37 cellular contexts compared by ENCODE assay signal in the genomic region with DNA sequence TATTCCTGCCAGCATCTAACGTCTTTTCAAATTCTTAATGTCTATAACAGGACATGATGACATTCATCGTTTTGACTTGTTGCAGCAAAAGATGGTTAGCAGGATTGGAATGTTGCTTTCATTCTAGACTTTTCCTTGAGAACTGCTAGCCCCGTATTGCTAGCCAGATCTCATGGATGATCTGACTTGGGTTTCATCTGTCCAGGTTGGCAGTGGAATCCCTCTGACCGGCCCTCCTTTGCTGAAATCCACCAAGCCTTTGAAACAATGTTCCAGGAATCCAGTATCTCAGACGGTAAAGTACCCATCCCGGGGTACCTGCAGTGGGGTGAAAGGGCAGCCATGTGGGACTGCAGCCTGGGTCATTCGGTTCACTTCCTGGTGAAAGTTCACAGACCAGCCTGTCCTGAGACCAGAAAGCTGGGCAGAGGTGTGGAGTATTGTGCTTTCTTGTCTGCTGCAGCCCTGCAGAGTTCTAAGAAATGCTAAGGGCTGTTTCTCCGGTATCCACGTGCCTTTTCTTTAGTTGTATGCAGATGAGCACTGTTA. TPM values are rescaled to one million over a fixed set of nuclear protein-coding genes. Genes with fewer than 3 reads are reported as not detected.
"Had no signal": no experiment of that assay in that cellular context is flagged by ENCODE, and none has a peak within 500 bp of the region (broad histone marks: within the 10 kb centered on the region; RNA-seq: fewer than 3 reads in every experiment).

No MANE protein-coding gene starts in this region.

- DNase-seq: heart right ventricle; kidney glomerular epithelial cell; left cardiac atrium; midbrain; naive thymus-derived CD8-positive, alpha-beta T cell; occipital lobe; ovary; stimulated activated CD4-positive, alpha-beta T cell treated with anti-CD3 and anti-CD28 coated beads, Interleukin-12 subunit alpha, Interleukin-12 subunit beta, amount 100 ng/mL, for 4 hours; stimulated activated CD4-positive, alpha-beta T cell treated with anti-CD3 and anti-CD28 coated beads, Interleukin-15, amount 100 ng/mL, for 24 hours; stimulated activated CD4-positive, alpha-beta T cell treated with anti-CD3 and anti-CD28 coated beads, Interleukin-2, amount 100 ng/mL, for 24 hours; stimulated activated CD4-positive, alpha-beta T cell treated with anti-CD3 and anti-CD28 coated beads, Interleukin-4, amount 100 ng/mL, for 24 hours; stimulated activated naive CD4-positive, alpha-beta T cell; uterus had no signal

- H3K4me1 ChIP-seq: heart right ventricle, left lung, right atrium auricular region, right lobe of liver, tibial nerve, uterus had no signal

- H3K4me3 ChIP-seq: heart right ventricle, hepatocyte, left lung, ovary, right atrium auricular region, right lobe of liver, tibial nerve, uterus had no signal

- H2AFZ ChIP-seq: hepatocyte had no signal

- H3K4me2 ChIP-seq: hepatocyte had no signal

- H3K9me3 Mint-ChIP-seq: memory B cell; naive thymus-derived CD8-positive, alpha-beta T cell; nephron; neural crest cell; stimulated activated effector memory CD8-positive, alpha-beta T cell treated with anti-CD3 and anti-CD28 coated beads, Interleukin-12 subunit alpha, Interleukin-12 subunit beta, amount 100 ng/mL, for 72 hours; stimulated activated naive CD8-positive, alpha-beta T cell treated with anti-CD3 and anti-CD28 coated beads, Interleukin-15, Interleukin-2, amounts not matched to agents 100 ng/mL and 50 ng/mL, for 24 hours; type B pancreatic cell had no signal

- H3K4me3 Mint-ChIP-seq: memory B cell; naive thymus-derived CD8-positive, alpha-beta T cell; nephron; neural crest cell; stimulated activated effector memory CD8-positive, alpha-beta T cell treated with anti-CD3 and anti-CD28 coated beads, Interleukin-12 subunit alpha, Interleukin-12 subunit beta, amount 100 ng/mL, for 72 hours; stimulated activated naive CD8-positive, alpha-beta T cell treated with anti-CD3 and anti-CD28 coated beads, Interleukin-15, Interleukin-2, amounts not matched to agents 100 ng/mL and 50 ng/mL, for 24 hours; type B pancreatic cell had no signal

- H3K27me3 Mint-ChIP-seq: memory B cell; naive thymus-derived CD8-positive, alpha-beta T cell; progenitor cell of endocrine pancreas; stimulated activated naive CD8-positive, alpha-beta T cell treated with anti-CD3 and anti-CD28 coated beads, Interleukin-15, Interleukin-2, amounts not matched to agents 100 ng/mL and 50 ng/mL, for 24 hours; type B pancreatic cell had no signal

- H3K79me2 ChIP-seq: hepatocyte had no signal

- H3K27ac Mint-ChIP-seq: memory B cell; naive thymus-derived CD8-positive, alpha-beta T cell; nephron; progenitor cell of endocrine pancreas; stimulated activated naive CD8-positive, alpha-beta T cell treated with anti-CD3 and anti-CD28 coated beads, Interleukin-15, Interleukin-2, amounts not matched to agents 100 ng/mL and 50 ng/mL, for 24 hours; type B pancreatic cell had no signal

- H3K27ac ChIP-seq: heart right ventricle, hepatocyte, left lung, neutrophil, ovary, right atrium auricular region, right lobe of liver, tibial nerve, uterus had no signal

- H3K9me3 ChIP-seq: heart right ventricle, left lung, neutrophil, ovary, right atrium auricular region, right lobe of liver, tibial nerve, uterus had no signal

- H3K36me3 ChIP-seq: ovary, uterus had no signal

- H3K27me3 ChIP-seq: heart right ventricle, hepatocyte, left lung, neutrophil, ovary, right atrium auricular region, right lobe of liver, tibial nerve, uterus had no signal

- H3K4me1 Mint-ChIP-seq: memory B cell; naive thymus-derived CD8-positive, alpha-beta T cell; nephron; stimulated activated effector memory CD8-positive, alpha-beta T cell treated with anti-CD3 and anti-CD28 coated beads, Interleukin-12 subunit alpha, Interleukin-12 subunit beta, amount 100 ng/mL, for 72 hours had no signal

- ATAC-seq: heart right ventricle; left cardiac atrium; left lung; naive thymus-derived CD8-positive, alpha-beta T cell; stimulated activated effector memory CD8-positive, alpha-beta T cell treated with anti-CD3 and anti-CD28 coated beads, Interleukin-12 subunit alpha, Interleukin-12 subunit beta, amount 100 ng/mL, for 72 hours had no signal

- FAIRE-seq: keratinocyte had no signal

RNA-seq across cellular contexts. Expression of a gene that starts 16.7 kb away (rescaled TPM):
- total RNA-seq: heart right ventricle; hepatocyte; left cardiac atrium; lower leg skin; lung microvascular endothelial cell; mesenteric fat pad; mucosa of gallbladder; naive thymus-derived CD8-positive, alpha-beta T cell; neural crest cell; occipital lobe; ovary; progenitor cell of endocrine pancreas; pulmonary artery endothelial cell; renal cortical epithelial cell; right atrium auricular region; skeletal muscle tissue; subcutaneous adipose tissue; temporal lobe; tibial nerve; ureter; uterus had no signal
- polyA plus RNA-seq: keratinocyte; naive thymus-derived CD8-positive, alpha-beta T cell; ovary had no signal

RNA-seq across cellular contexts. Expression of a gene that starts 59.1 kb away (rescaled TPM):
- total RNA-seq: lung microvascular endothelial cell; mesenteric fat pad; naive thymus-derived CD8-positive, alpha-beta T cell; progenitor cell of endocrine pancreas; pulmonary artery endothelial cell; right lobe of liver; skeletal muscle tissue; tibial nerve; ureter had no signal
- polyA plus RNA-seq: hepatocyte; naive thymus-derived CD8-positive, alpha-beta T cell had no signal
